Comparison of ENCODE assay signal across 8 cellular contexts in genomic region chr13:110705826-110706569, GRCh38. TPM values are rescaled to one million over a fixed set of nuclear protein-coding genes. Genes with fewer than 3 reads are reported as not detected.
DNase-seq lines count a peak whose midpoint lies in the region; ATAC-seq and TF ChIP-seq lines count a peak whose summit lies in the region.

CARS2 (minus strand) TSS chr13:110706116; CDS start chr13:110706093, 23 bp downstream.

- peak; percentile 84 for ATAC-seq in GM18508 (IDR thresholded peaks at IDR 0.05; ENCODE audit: insufficient read depth, unreplicated experiment)
- peak; percentile 93 for ATAC-seq in HG02981 (IDR thresholded peaks at IDR 0.05; ENCODE audit: unreplicated experiment)
- peak; percentile 98 to 99 for ATAC-seq in right cardiac atrium

- TF ChIP-seq CTCF in ascending aorta (IDR thresholded peaks at IDR 0.05): peak in 1 of 3 experiments; percentile 30
- TF ChIP-seq CTCF in vagina (IDR thresholded peaks at IDR 0.05): peak in 1 of 3 experiments; percentile 23

- intact Hi-C loops in ascending aorta (cut with DNase I) (no loop called here), right cardiac atrium (cut with DNase I) (no loop called here), vagina (cut with DNase I) (loop anchor here (10.0 kb wide), 1 partner anchor 109 kb away; no protein-coding TSS in a partner anchor)

- TF ChIP-seq POLR2A in vagina (IDR thresholded peaks at IDR 0.05): peak in 1 of 2 donors; percentile 79

- H3K4me3 ChIP-seq in ascending aorta (peak within 1 kb of the TSS; percentile 69 to 81), right cardiac atrium (ENCODE audit: low read length) (peak within 1 kb of the TSS; percentile 66), rectal smooth muscle tissue (ENCODE audit: low read length) (peak within 1 kb of the TSS; percentile 78), vagina (peak within 1 kb of the TSS; percentile 72 to 95)

- DNase-seq in NCI-H2029 treated with DMSO at 0.1 percent for 48 hours (lab: John Stamatoyannopoulos, UW) (peak; percentile 93), T-helper 22 cell (ENCODE audit: low read depth) (peak; percentile 92), ascending aorta (ENCODE audit: low spot score in 2 of 2) (peak; percentile 88 to 98), right cardiac atrium (peak; percentile 96 to 98 (median 98)), vagina (ENCODE audit: extremely low spot score in 2 of 2) (peak in 1 of 2 donors; percentile 97)

- peak within 1 kb of the TSS; percentile 65 to 71 for H3K27ac ChIP-seq in ascending aorta
- H3K27ac ChIP-seq in right cardiac atrium (ENCODE audit: low read length): peak within 1 kb of the TSS; percentile 54
- peak within 1 kb of the TSS; percentile 93 for H3K27ac ChIP-seq in rectal smooth muscle tissue (ENCODE audit: low read depth, low read length)
- peak within 1 kb of the TSS; percentile 65 for H3K27ac ChIP-seq in vagina

- H3K4me1 ChIP-seq in ascending aorta (peaks cover 0 to 18% of the 10 kb centered on the region in 2 donors), right cardiac atrium (ENCODE audit: control insufficient read depth, insufficient read depth, low read length) (peaks cover 12% of the 10 kb centered on the region), rectal smooth muscle tissue (ENCODE audit: control insufficient read depth, insufficient read depth, low read length) (peaks cover 14% of the 10 kb centered on the region), vagina (peaks cover 42% of the 10 kb centered on the region)

- no peaks in the 10 kb centered on the region for H3K27me3 ChIP-seq in ascending aorta
- no peaks in the 10 kb centered on the region for H3K27me3 ChIP-seq in right cardiac atrium (ENCODE audit: control insufficient read depth, insufficient read depth)
- no peaks in the 10 kb centered on the region for H3K27me3 ChIP-seq in rectal smooth muscle tissue (ENCODE audit: control insufficient read depth, insufficient read depth, low read length)
- H3K27me3 ChIP-seq in vagina: no peaks in the 10 kb centered on the region

- under 1% methylated on average over 80 of the region's 80 CpGs for WGBS in right cardiac atrium

- no peaks in the 10 kb centered on the region for H3K9me3 ChIP-seq in ascending aorta
- no peaks in the 10 kb centered on the region for H3K9me3 ChIP-seq in right cardiac atrium (ENCODE audit: control insufficient read depth, low read length)
- H3K9me3 ChIP-seq in vagina: no peaks in the 10 kb centered on the region

- H3K36me3 ChIP-seq in ascending aorta: peaks cover 5% of the 10 kb centered on the region in 2 donors
- H3K36me3 ChIP-seq in rectal smooth muscle tissue (ENCODE audit: control insufficient read depth, insufficient read depth, low read length): peaks cover 4% of the 10 kb centered on the region
- peaks cover 0 to 12% of the 10 kb centered on the region in 2 donors for H3K36me3 ChIP-seq in vagina

- peak within 1 kb of the TSS; percentile 63 for H3K9ac ChIP-seq in rectal smooth muscle tissue (ENCODE audit: low read length)

RNA-seq across cellular contexts. Expression of gene CARS2, which starts in this region (rescaled TPM):
- total RNA-seq in ascending aorta (41.0 TPM), right cardiac atrium (10 to 100 TPM; 36.5 to 50.2 (median 37.4) TPM), vagina (65.1 TPM)
- 51.0 TPM for polyA plus RNA-seq in right cardiac atrium
